ENCODE assay signal across 8 cellular contexts in genomic region chr11:59616396-59616982, GRCh38. TPM values are rescaled to one million over a fixed set of nuclear protein-coding genes. Genes with fewer than 3 reads are reported as not detected.
A peak's percentile ranks its signal among the peaks of the same experiment; 100 is the strongest.
DNase-seq lines count a peak whose midpoint lies in the region; FAIRE-seq and TF ChIP-seq lines count a peak whose summit lies in the region.

No MANE protein-coding gene starts in this region.

- H3K36me3 ChIP-seq in ES-I3 (ENCODE audit: insufficient read depth, low read length) = 0 out of 2 replicates have a peak, but pooled peaks cover 3% of the 10 kb centered on the region
- H3K36me3 ChIP-seq in PC-9 (ENCODE audit: low read depth) = peaks cover 22% of the 10 kb centered on the region; the same call in 1 of the 2 replicates
- H3K36me3 ChIP-seq in neural cell (ENCODE audit: insufficient read depth, low read length) = no peaks in the 10 kb centered on the region

- H3K4me3 ChIP-seq in PC-9 (peak overlapping the region; percentile 66), neural cell (ENCODE audit: low read length) (peak overlapping the region; percentile 73)

- H3K27ac ChIP-seq in PC-9 (peak overlapping the region; percentile 67), neural cell (ENCODE audit: low read length) (peak overlapping the region; percentile 58)

- no peak for TF ChIP-seq EP300 in neural cell (conservative IDR thresholded peaks at IDR 0.05; ENCODE audit: poor library complexity, severe bottlenecking)

- H3F3A ChIP-seq in PC-9 (ENCODE audit: insufficient read depth, low read depth) (peaks cover 3% of the 10 kb centered on the region; the same call in 1 of the 2 replicates), neural cell (ENCODE audit: insufficient read depth, low read length, poor library complexity, severe bottlenecking) (peaks cover 8% of the 10 kb centered on the region)

- DNase-seq in PC-9 (no peak), endothelial cell (ENCODE audit: low spot score) (no peak), GM10266 (ENCODE audit: extremely low spot score) (no peak), nucleus accumbens (lab: John Stamatoyannopoulos, UW) (no peak), frontal cortex (ENCODE audit: low spot score in 2 of 2) (no peak), NCI-H1436 (lab: John Stamatoyannopoulos, UW) (no peak)

- POLR2A ChIA-PET in PC-9 (lab: Charles Lee; ENCODE audit: unreplicated experiment) = interaction anchor here (0.6 to 1.1 kb wide), 4 partner anchors 53 to 141 kb away, joined by 4 to 12 read pairs (median 8); partner anchors contain the start of gene PATL1

- H3K4me1 ChIP-seq in ES-I3 (ENCODE audit: insufficient read depth, low read length) (peaks cover 3% of the 10 kb centered on the region; the same call in 1 of the 2 replicates), PC-9 (replicated peaks; ENCODE audit: insufficient read depth) (peaks cover 37% of the 10 kb centered on the region)

- TSS peak; percentile 86 for BruUV-seq in PC-9 (replicated peaks; lab: Mats Ljungman, UMichigan)

- no peak for TF ChIP-seq RAD21 in neural cell (conservative IDR thresholded peaks at IDR 0.05)

- H3K4me3 Mint-ChIP-seq in endothelial cell (ENCODE audit: unreplicated experiment) = peak overlapping the region; percentile 81

- H3K27me3 ChIP-seq in PC-9 (ENCODE audit: insufficient read depth, low read depth) (no peaks in the 10 kb centered on the region), neural cell (ENCODE audit: insufficient read depth, low read depth, low read length) (no peaks in the 10 kb centered on the region)

- peaks cover 10% of the 10 kb centered on the region for H3K27me3 Mint-ChIP-seq in endothelial cell (ENCODE audit: unreplicated experiment)

- peaks cover 7% of the 10 kb centered on the region for H3K36me3 Mint-ChIP-seq in endothelial cell (ENCODE audit: low read depth, unreplicated experiment)

- H3K4me1 Mint-ChIP-seq in endothelial cell (ENCODE audit: unreplicated experiment) = peaks cover 39% of the 10 kb centered on the region

- no peak for TF ChIP-seq CTCF in PC-9 (conservative IDR thresholded peaks at IDR 0.05)
- no peak for TF ChIP-seq CTCF in endothelial cell (IDR thresholded peaks at IDR 0.05; ENCODE audit: unreplicated experiment)
- no peak for TF ChIP-seq CTCF in neural cell (IDR thresholded peaks at IDR 0.05; ENCODE audit: poor library complexity, severe bottlenecking)
- no peak for TF ChIP-seq CTCF in GM10266 (IDR thresholded peaks at IDR 0.05; ENCODE audit: control insufficient read depth, insufficient read depth, low read depth, missing control alignments)

- H3K9me2 ChIP-seq in PC-9 (ENCODE audit: insufficient read depth) (no peaks in the 10 kb centered on the region), neural cell (ENCODE audit: insufficient read depth, low read length) (no peaks in the 10 kb centered on the region)

- intact Hi-C loops in PC-9 (cut with micrococcal nuclease; ENCODE audit: unreplicated experiment) = loop anchor here (1.0 to 2.0 kb wide), 3 partner anchors 52 to 66 kb away; no protein-coding TSS in a partner anchor

- H3K9ac ChIP-seq in ES-I3 (ENCODE audit: low read depth, low read length) = peak overlapping the region; percentile 64
- H3K9ac ChIP-seq in neural cell (ENCODE audit: low read length) = peak overlapping the region; percentile 57

- H3K4me2 ChIP-seq in PC-9 = peak overlapping the region; percentile 88
- peak overlapping the region; percentile 86 for H3K4me2 ChIP-seq in neural cell (ENCODE audit: low read length)

- H3K9me3 Mint-ChIP-seq in endothelial cell (ENCODE audit: unreplicated experiment) = no peaks in the 10 kb centered on the region

- H3K79me2 ChIP-seq in PC-9 (ENCODE audit: low read depth) (peaks cover 37% of the 10 kb centered on the region), neural cell (replicated peaks; ENCODE audit: insufficient read depth, low read length) (peaks cover 35% of the 10 kb centered on the region)

- H2AFZ ChIP-seq in PC-9 (peak overlapping the region; percentile 96), neural cell (ENCODE audit: low read depth, low read length) (peak overlapping the region; percentile 88)

- CTCF ChIA-PET in PC-9 (lab: Charles Lee) = interaction anchor here (0.6 kb wide), 1 partner anchor 53 kb away, joined by 12 read pairs; the partner anchor contains the start of gene PATL1

- H3K27ac Mint-ChIP-seq in endothelial cell (ENCODE audit: unreplicated experiment) = peak overlapping the region; percentile 74

- H4K20me1 ChIP-seq in PC-9 (ENCODE audit: insufficient read depth) (peaks cover 35% of the 10 kb centered on the region), neural cell (ENCODE audit: insufficient read depth) (peaks cover 12% of the 10 kb centered on the region)

- FAIRE-seq in frontal cortex (lab: Jason Lieb, UNC) = no peak

- no peaks in the 10 kb centered on the region for H3K9me3 ChIP-seq in ES-I3 (ENCODE audit: control insufficient read depth, insufficient read depth, low read length)
- H3K9me3 ChIP-seq in PC-9 (ENCODE audit: insufficient read depth, low read depth) = no peaks in the 10 kb centered on the region
- no peaks in the 10 kb centered on the region for H3K9me3 ChIP-seq in neural cell (ENCODE audit: low read length)

TF ChIP-seq in neural cell, 6 proteins besides CTCF, POLR2A, EP300 and RAD21:
- TF ChIP-seq POLR2AphosphoS5 (IDR thresholded peaks at IDR 0.05) (no peak), MXI1 (conservative IDR thresholded peaks at IDR 0.05; ENCODE audit: poor library complexity, severe bottlenecking) (peak; percentile 83)

RNA-seq across cellular contexts. Expression of gene OSBP, which starts 0.9 kb away (rescaled TPM):
- total RNA-seq in PC-9 (2021) = 40.4 and 49.7 TPM in 2 replicates
- 39.5 TPM for total RNA-seq in endothelial cell (ENCODE audit: unreplicated experiment)
- polyA plus RNA-seq in neural cell = 24.4 and 25.7 TPM in 2 replicates
- 51.9 and 57.3 TPM in 2 replicates for polyA minus RNA-seq in neural cell
- 33.8 TPM for total RNA-seq in frontal cortex

RNA-seq across cellular contexts. Expression of gene PATL1, which starts 52.3 kb away (rescaled TPM):
- total RNA-seq in PC-9 (2021) (33.5 and 55.0 TPM in 2 replicates), endothelial cell (ENCODE audit: unreplicated experiment) (36.1 TPM), frontal cortex (4.5 TPM)
- polyA plus RNA-seq in neural cell = 3.2 and 3.4 TPM in 2 replicates
- polyA minus RNA-seq in neural cell = 5.8 and 8.0 TPM in 2 replicates
